Comparison of ENCODE assay signal across 20 cellular contexts in the genomic region with DNA sequence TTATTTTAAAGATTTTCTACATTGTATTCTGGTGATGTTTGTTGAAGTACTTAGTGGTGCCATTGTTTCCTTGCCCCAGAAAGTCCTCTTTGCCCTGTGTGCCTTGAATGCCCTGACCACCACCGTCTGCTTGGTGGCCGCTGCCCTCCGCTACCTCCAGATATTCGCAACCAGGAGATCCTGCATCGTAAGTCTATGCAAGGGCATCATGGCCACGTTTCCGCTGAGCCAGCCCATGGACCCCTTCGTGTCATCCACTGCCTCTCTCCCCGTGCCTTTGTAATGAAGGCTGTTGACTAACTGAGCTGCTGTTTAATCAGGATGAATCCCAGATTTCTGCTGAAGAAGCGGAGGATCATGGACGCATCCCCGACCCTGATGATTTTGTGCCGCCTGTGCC. TPM values are rescaled to one million over a fixed set of nuclear protein-coding genes. Genes with fewer than 3 reads are reported as not detected.
DNase-seq lines count a peak whose midpoint lies in the region; ATAC-seq and TF ChIP-seq lines count a peak whose summit lies in the region.
"Had no signal": no experiment of that assay in that cellular context is flagged by ENCODE, and none has a peak within 500 bp of the region (broad histone marks: within the 10 kb centered on the region; RNA-seq: fewer than 3 reads in every experiment).

No MANE protein-coding gene starts in this region.

- DNase-seq in right cardiac atrium (no peak), Right ventricle myocardium inferior (ENCODE audit: missing footprints) (no peak), esophagus muscularis mucosa (ENCODE audit: extremely low spot score) (peak; percentile 91), AML-193 (lab: John Stamatoyannopoulos, UW) (no peak), NCI-H1105 (lab: John Stamatoyannopoulos, UW) (no peak), OCI-LY7 (ENCODE audit: low spot score) (no peak)
- DNase-seq: CD4-positive, alpha-beta T cell; COR-L47; DMS79 treated with DMSO at 0.1 percent for 48 hours; NCI-H1092 treated with DMSO at 0.1 percent for 48 hours; NCI-H2029; NCI-H510A treated with DMSO at 0.1 percent for 48 hours; NCI-H748 treated with DMSO at 0.1 percent for 48 hours had no signal

- H3K27me3 ChIP-seq in right cardiac atrium (ENCODE audit: control insufficient read depth, insufficient read depth), result no peaks in the 10 kb centered on the region
- H3K27me3 ChIP-seq in esophagus muscularis mucosa, result no peaks in the 10 kb centered on the region
- H3K27me3 ChIP-seq in skeletal muscle tissue (ENCODE audit: control insufficient read depth in 3 of 3, insufficient read depth in 3 of 3, low read length in 3 of 3), result no peaks in the 10 kb centered on the region
- H3K27me3 ChIP-seq: BLaER1, SJCRH30 had no signal

- peaks cover 0 to 5% (median 0%) of the 10 kb centered on the region in 4 donors for H3K36me3 ChIP-seq in esophagus muscularis mucosa
- peaks cover 4 to 13% (median 9%) of the 10 kb centered on the region in 3 donors for H3K36me3 ChIP-seq in skeletal muscle tissue (ENCODE audit: control insufficient read depth in 3 of 3, insufficient read depth in 3 of 3, low read length in 3 of 3)
- H3K36me3 ChIP-seq in OCI-LY7 (ENCODE audit: insufficient read depth, low read length), result no peaks in the 10 kb centered on the region
- H3K36me3 ChIP-seq: BLaER1, HAP-1, SJCRH30 had no signal

- TF ChIP-seq CTCF in esophagus muscularis mucosa (IDR thresholded peaks at IDR 0.05) (no peak), OCI-LY7 (conservative IDR thresholded peaks at IDR 0.05; ENCODE audit: low read length) (no peak)

- H3K79me2 ChIP-seq in OCI-LY7 (ENCODE audit: insufficient read depth, low read depth, low read length), result no peaks in the 10 kb centered on the region

- BruUV-seq in OCI-LY7 (replicated peaks; lab: Mats Ljungman, UMichigan), result no TSS peak

- H3K9me2 ChIP-seq in OCI-LY7 (ENCODE audit: insufficient read depth, low read length), result no peaks in the 10 kb centered on the region

- no peak for TF ChIP-seq EP300 in esophagus muscularis mucosa (IDR thresholded peaks at IDR 0.05)

- no peak overlapping the region for H2AFZ ChIP-seq in OCI-LY7 (ENCODE audit: low read length)

- CTCF ChIA-PET in OCI-LY7 (lab: Charles Lee; ENCODE audit: unreplicated experiment), result no interaction called here

- peak overlapping the region in 1 of 3 donors; percentile 72 for H3K9ac ChIP-seq in skeletal muscle tissue (ENCODE audit: low read depth in 1 of 3, low read length in 3 of 3)
- H3K9ac ChIP-seq: BLaER1, KMS-11 had no signal

- H3K4me2 ChIP-seq in OCI-LY7 (ENCODE audit: low read length), result no peak overlapping the region
- H3K4me2 ChIP-seq: A549, BLaER1, KMS-11 had no signal

- peaks cover 7% of the 10 kb centered on the region for H3K4me1 ChIP-seq in right cardiac atrium (ENCODE audit: control insufficient read depth, insufficient read depth, low read length)
- peaks cover 47 to 67% (median 48%) of the 10 kb centered on the region in 4 donors for H3K4me1 ChIP-seq in esophagus muscularis mucosa
- H3K4me1 ChIP-seq in skeletal muscle tissue (ENCODE audit: control insufficient read depth in 3 of 3, insufficient read depth in 3 of 3, low read length in 3 of 3), result peaks cover 42 to 63% (median 52%) of the 10 kb centered on the region in 3 donors
- no peaks in the 10 kb centered on the region for H3K4me1 ChIP-seq in OCI-LY7 (ENCODE audit: insufficient read depth, low read length, poor library complexity, severe bottlenecking)
- H3K4me1 ChIP-seq: A549, BLaER1, HAP-1 had no signal

- 93% methylated on average over 13 of the region's 13 CpGs for WGBS in right cardiac atrium
- 96% methylated on average over 13 of the region's 13 CpGs for WGBS in esophagus muscularis mucosa

- no peaks in the 10 kb centered on the region for H4K20me1 ChIP-seq in OCI-LY7 (ENCODE audit: insufficient read depth, low read length)
- H4K20me1 ChIP-seq: BLaER1 had no signal

- ATAC-seq in right cardiac atrium (no peak), Right ventricle myocardium inferior (no peak)
- ATAC-seq: Panc1 had no signal

- H3K27ac ChIP-seq in right cardiac atrium (ENCODE audit: low read length) (peak overlapping the region; percentile 0), esophagus muscularis mucosa (replicated peaks in 1 of 4) (peak overlapping the region in 3 of 4 donors; percentile 22 to 58 (median 38)), skeletal muscle tissue (ENCODE audit: low read depth, low read length) (peak overlapping the region; percentile 93), OCI-LY7 (ENCODE audit: low read depth, low read length, poor library complexity, severe bottlenecking) (no peak overlapping the region)
- H3K27ac ChIP-seq: A549, BLaER1, KMS-11 had no signal

- TF ChIP-seq POLR2A in esophagus muscularis mucosa (IDR thresholded peaks at IDR 0.05; ENCODE audit: low read depth), result no peak

- POLR2A ChIA-PET in OCI-LY7 (lab: Charles Lee), result no interaction called here

- H3K4me3 ChIP-seq in right cardiac atrium (ENCODE audit: low read length) (no peak overlapping the region), esophagus muscularis mucosa (no peak overlapping the region), skeletal muscle tissue (ENCODE audit: low read length in 3 of 3) (no peak overlapping the region), OCI-LY7 (ENCODE audit: low read depth, low read length, poor library complexity, severe bottlenecking) (no peak overlapping the region)
- H3K4me3 ChIP-seq: A549, BLaER1, HAP-1, SJCRH30 had no signal

- intact Hi-C loops in right cardiac atrium (cut with DNase I) (no loop called here), Right ventricle myocardium inferior (cut with DNase I) (loop anchor here (5.0 kb wide), 1 partner anchor 50 kb away; a partner anchor contains a TSS), esophagus muscularis mucosa (cut with DNase I) (no loop called here), OCI-LY7 (cut with micrococcal nuclease; ENCODE audit: unreplicated experiment) (no loop called here)

- H3K9me3 ChIP-seq in right cardiac atrium (ENCODE audit: control insufficient read depth, low read length) (no peaks in the 10 kb centered on the region), esophagus muscularis mucosa (no peaks in the 10 kb centered on the region), skeletal muscle tissue (ENCODE audit: control insufficient read depth in 3 of 3, low read length in 3 of 3) (no peaks in the 10 kb centered on the region), OCI-LY7 (ENCODE audit: low read length) (no peaks in the 10 kb centered on the region)
- H3K9me3 ChIP-seq: A549, BLaER1, HAP-1, SJCRH30 had no signal

RNA-seq across cellular contexts. Expression of a gene that starts 52.3 kb away (rescaled TPM):
- 10 to 100 TPM; 16.7 to 29.2 (median 25.7) TPM for total RNA-seq in right cardiac atrium
- polyA plus RNA-seq in right cardiac atrium, result 14.7 TPM
- 20.0 TPM for total RNA-seq in Right ventricle myocardium inferior
- 10 to 100 TPM; 16.2 to 30.2 (median 20.4) TPM for total RNA-seq in esophagus muscularis mucosa
- 15.1 TPM for total RNA-seq in skeletal muscle tissue
- not detected in 2 replicates for total RNA-seq in OCI-LY7 (2014; rRNA removed; shearing (Covaris generic))
- total RNA-seq in OCI-LY7 (2022), result not detected in 2 replicates

Comparison
In these comparisons a context has a peak if more than half of its experiments do, and no peak if none do; other contexts are left out.
1. RNA of a gene that starts 52.3 kb away (total RNA-seq): 16.7 to 29.2 TPM in right cardiac atrium, 16.2 to 30.2 TPM in esophagus muscularis mucosa, 20.0 TPM in Right ventricle myocardium inferior (single experiment) and 15.1 TPM in skeletal muscle tissue (single experiment); not detected in OCI-LY7; every median in the first group is over 10 times any median in the second.